In the genomic region with DNA sequence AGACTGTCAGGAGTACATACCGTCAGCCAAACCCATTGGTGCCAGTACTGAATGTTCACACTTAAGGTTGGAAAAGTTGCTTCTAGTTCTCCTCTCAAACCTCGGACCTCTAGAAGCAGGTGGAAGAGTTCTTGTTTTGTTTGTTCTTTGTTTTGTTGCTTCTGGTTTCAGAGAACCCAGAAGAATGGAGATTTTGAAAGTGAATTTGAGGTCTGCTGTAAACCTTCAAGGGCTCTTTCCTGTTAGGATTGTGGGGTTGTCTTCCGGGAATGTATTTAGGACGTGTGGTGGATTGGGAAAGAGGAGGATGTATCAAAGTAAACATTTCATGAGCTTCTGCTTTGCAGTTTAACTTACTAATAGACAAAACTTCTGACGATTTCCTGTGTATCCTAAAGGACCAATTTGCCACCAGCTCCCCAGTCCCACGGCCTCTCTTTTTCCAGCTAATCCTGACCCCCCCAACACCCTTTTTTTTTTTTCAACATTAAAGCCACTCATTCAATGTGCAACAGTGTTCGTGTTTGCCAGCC, we compare ENCODE assay signal across 1 cellular context.
TF ChIP-seq lines count a peak whose summit lies in the region.

No MANE protein-coding gene starts in this region.

TF ChIP-seq in HepG2, 621 proteins besides CTCF, POLR2A, EP300 and RAD21 (continued from another document and continues in another):
- TF ChIP-seq, protein P1, sequence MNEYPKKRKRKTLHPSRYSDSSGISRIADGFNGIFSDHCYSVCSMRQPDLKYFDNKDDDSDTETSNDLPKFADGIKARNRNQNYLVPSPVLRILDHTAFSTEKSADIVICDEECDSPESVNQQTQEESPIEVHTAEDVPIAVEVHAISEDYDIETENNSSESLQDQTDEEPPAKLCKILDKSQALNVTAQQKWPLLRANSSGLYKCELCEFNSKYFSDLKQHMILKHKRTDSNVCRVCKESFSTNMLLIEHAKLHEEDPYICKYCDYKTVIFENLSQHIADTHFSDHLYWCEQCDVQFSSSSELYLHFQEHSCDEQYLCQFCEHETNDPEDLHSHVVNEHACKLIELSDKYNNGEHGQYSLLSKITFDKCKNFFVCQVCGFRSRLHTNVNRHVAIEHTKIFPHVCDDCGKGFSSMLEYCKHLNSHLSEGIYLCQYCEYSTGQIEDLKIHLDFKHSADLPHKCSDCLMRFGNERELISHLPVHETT (CRISPR knock-in tag; conservative IDR thresholded peaks at IDR 0.05) = 0 out of 2 replicates have a peak, but pooled peaks have one; percentile 46
- TF ChIP-seq SMAD3 (CRISPR knock-in tag; IDR thresholded peaks at IDR 0.05) = peak; percentile 65
- TF ChIP-seq PPARG (CRISPR knock-in tag; conservative IDR thresholded peaks at IDR 0.05) = peak; percentile 37; the same call in 1 of the 2 replicates
- TF ChIP-seq CREB1 (IDR thresholded peaks at IDR 0.05) = no peak
- peak; percentile 75 for TF ChIP-seq CREB1 (CRISPR knock-in tag; IDR thresholded peaks at IDR 0.05)
- TF ChIP-seq TOPORS (CRISPR knock-in tag; IDR thresholded peaks at IDR 0.05) = no peak
- peak; percentile 45; the same call in 1 of the 2 replicates for TF ChIP-seq ZSCAN9 (CRISPR knock-in tag; IDR thresholded peaks at IDR 0.05; ENCODE audit: borderline replicate concordance)
- peak; percentile 74; the same call in 1 of the 2 replicates for TF ChIP-seq MYPOP (CRISPR knock-in tag; IDR thresholded peaks at IDR 0.05)
- TF ChIP-seq THAP11 (CRISPR knock-in tag; IDR thresholded peaks at IDR 0.05) = peak; percentile 74
- TF ChIP-seq FOSL2 (CRISPR knock-in tag; IDR thresholded peaks at IDR 0.05) = peak; percentile 77
- TF ChIP-seq TFAP4 (IDR thresholded peaks at IDR 0.05; ENCODE audit: borderline replicate concordance, low read depth) = peak; percentile 20; the same call in 1 of the 2 replicates
- TF ChIP-seq MED1 (CRISPR knock-in tag; IDR thresholded peaks at IDR 0.05) = peak; percentile 100
- no peak for TF ChIP-seq ETV6 (CRISPR knock-in tag; conservative IDR thresholded peaks at IDR 0.05)
- TF ChIP-seq ZNF878 (CRISPR knock-in tag; IDR thresholded peaks at IDR 0.05) = peak; percentile 81; the same call in 1 of the 2 replicates
- TF ChIP-seq STAG1 (CRISPR knock-in tag; IDR thresholded peaks at IDR 0.05) = peak; percentile 32; the same call in 1 of the 2 replicates
- TF ChIP-seq, protein P2, sequence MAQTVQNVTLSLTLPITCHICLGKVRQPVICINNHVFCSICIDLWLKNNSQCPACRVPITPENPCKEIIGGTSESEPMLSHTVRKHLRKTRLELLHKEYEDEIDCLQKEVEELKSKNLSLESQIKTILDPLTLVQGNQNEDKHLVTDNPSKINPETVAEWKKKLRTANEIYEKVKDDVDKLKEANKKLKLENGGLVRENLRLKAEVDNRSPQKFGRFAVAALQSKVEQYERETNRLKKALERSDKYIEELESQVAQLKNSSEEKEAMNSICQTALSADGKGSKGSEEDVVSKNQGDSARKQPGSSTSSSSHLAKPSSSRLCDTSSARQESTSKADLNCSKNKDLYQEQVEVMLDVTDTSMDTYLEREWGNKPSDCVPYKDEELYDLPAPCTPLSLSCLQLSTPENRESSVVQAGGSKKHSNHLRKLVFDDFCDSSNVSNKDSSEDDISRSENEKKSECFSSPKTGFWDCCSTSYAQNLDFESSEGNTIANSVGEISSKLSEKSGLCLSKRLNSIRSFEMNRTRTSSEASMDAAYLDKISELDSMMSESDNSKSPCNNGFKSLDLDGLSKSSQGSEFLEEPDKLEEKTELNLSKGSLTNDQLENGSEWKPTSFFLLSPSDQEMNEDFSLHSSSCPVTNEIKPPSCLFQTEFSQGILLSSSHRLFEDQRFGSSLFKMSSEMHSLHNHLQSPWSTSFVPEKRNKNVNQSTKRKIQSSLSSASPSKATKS (CRISPR knock-in tag; IDR thresholded peaks at IDR 0.05) = 0 out of 2 replicates have a peak, but pooled peaks have one; percentile 41
- TF ChIP-seq ELF3 (CRISPR knock-in tag; IDR thresholded peaks at IDR 0.05) = peak; percentile 98
- peak; percentile 67; the same call in 1 of the 2 replicates for TF ChIP-seq SIX4 (CRISPR knock-in tag; IDR thresholded peaks at IDR 0.05)
- TF ChIP-seq RELA (CRISPR knock-in tag; IDR thresholded peaks at IDR 0.05) = no peak
- TF ChIP-seq, protein P3, sequence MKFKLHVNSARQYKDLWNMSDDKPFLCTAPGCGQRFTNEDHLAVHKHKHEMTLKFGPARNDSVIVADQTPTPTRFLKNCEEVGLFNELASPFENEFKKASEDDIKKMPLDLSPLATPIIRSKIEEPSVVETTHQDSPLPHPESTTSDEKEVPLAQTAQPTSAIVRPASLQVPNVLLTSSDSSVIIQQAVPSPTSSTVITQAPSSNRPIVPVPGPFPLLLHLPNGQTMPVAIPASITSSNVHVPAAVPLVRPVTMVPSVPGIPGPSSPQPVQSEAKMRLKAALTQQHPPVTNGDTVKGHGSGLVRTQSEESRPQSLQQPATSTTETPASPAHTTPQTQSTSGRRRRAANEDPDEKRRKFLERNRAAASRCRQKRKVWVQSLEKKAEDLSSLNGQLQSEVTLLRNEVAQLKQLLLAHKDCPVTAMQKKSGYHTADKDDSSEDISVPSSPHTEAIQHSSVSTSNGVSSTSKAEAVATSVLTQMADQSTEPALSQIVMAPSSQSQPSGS (CRISPR knock-in tag; IDR thresholded peaks at IDR 0.05) = no peak
- TF ChIP-seq, protein P4, sequence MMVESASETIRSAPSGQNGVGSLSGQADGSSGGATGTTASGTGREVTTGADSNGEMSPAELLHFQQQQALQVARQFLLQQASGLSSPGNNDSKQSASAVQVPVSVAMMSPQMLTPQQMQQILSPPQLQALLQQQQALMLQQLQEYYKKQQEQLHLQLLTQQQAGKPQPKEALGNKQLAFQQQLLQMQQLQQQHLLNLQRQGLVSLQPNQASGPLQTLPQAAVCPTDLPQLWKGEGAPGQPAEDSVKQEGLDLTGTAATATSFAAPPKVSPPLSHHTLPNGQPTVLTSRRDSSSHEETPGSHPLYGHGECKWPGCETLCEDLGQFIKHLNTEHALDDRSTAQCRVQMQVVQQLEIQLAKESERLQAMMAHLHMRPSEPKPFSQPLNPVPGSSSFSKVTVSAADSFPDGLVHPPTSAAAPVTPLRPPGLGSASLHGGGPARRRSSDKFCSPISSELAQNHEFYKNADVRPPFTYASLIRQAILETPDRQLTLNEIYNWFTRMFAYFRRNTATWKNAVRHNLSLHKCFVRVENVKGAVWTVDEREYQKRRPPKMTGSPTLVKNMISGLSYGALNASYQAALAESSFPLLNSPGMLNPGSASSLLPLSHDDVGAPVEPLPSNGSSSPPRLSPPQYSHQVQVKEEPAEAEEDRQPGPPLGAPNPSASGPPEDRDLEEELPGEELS (CRISPR knock-in tag; IDR thresholded peaks at IDR 0.05) = peak; percentile 98
- TF ChIP-seq FOXP1 (IDR thresholded peaks at IDR 0.05) = 0 out of 2 replicates have a peak, but pooled peaks have one; percentile 9
- TF ChIP-seq FOXP1 (CRISPR knock-in tag; IDR thresholded peaks at IDR 0.05) = peak; percentile 88
- TF ChIP-seq MNT (IDR thresholded peaks at IDR 0.05) = no peak
- no peak for TF ChIP-seq HOXA9 (CRISPR knock-in tag; IDR thresholded peaks at IDR 0.05; ENCODE audit: borderline replicate concordance)
- TF ChIP-seq HOXD1 (CRISPR knock-in tag; IDR thresholded peaks at IDR 0.05) = peak; percentile 35; the same call in 1 of the 2 replicates
- TF ChIP-seq HMG20B (CRISPR knock-in tag; conservative IDR thresholded peaks at IDR 0.05) = peak; percentile 59; the same call in 1 of the 2 replicates
- TF ChIP-seq KLF9 (CRISPR knock-in tag; IDR thresholded peaks at IDR 0.05; ENCODE audit: low read depth) = peak; percentile 62; the same call in 1 of the 2 replicates
- TF ChIP-seq FOXM1 (CRISPR knock-in tag; IDR thresholded peaks at IDR 0.05) = no peak
- TF ChIP-seq FOXA3 (CRISPR knock-in tag; IDR thresholded peaks at IDR 0.05) = peak; percentile 92
- TF ChIP-seq, protein P5, sequence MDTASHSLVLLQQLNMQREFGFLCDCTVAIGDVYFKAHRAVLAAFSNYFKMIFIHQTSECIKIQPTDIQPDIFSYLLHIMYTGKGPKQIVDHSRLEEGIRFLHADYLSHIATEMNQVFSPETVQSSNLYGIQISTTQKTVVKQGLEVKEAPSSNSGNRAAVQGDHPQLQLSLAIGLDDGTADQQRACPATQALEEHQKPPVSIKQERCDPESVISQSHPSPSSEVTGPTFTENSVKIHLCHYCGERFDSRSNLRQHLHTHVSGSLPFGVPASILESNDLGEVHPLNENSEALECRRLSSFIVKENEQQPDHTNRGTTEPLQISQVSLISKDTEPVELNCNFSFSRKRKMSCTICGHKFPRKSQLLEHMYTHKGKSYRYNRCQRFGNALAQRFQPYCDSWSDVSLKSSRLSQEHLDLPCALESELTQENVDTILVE (CRISPR knock-in tag; IDR thresholded peaks at IDR 0.05) = 0 out of 2 replicates have a peak, but pooled peaks have one; percentile 27
- TF ChIP-seq RARA (CRISPR knock-in tag; IDR thresholded peaks at IDR 0.05) = peak; percentile 77
- peak; percentile 64; the same call in 1 of the 2 replicates for TF ChIP-seq ERF (CRISPR knock-in tag; IDR thresholded peaks at IDR 0.05)
- TF ChIP-seq KAT7 (CRISPR knock-in tag; IDR thresholded peaks at IDR 0.05; ENCODE audit: borderline replicate concordance) = peak; percentile 62; the same call in 1 of the 2 replicates
- peak; percentile 52; the same call in 1 of the 2 replicates for TF ChIP-seq ZNF317 (CRISPR knock-in tag; IDR thresholded peaks at IDR 0.05)
- no peak for TF ChIP-seq KLF11 (CRISPR knock-in tag; IDR thresholded peaks at IDR 0.05)
- TF ChIP-seq, protein P6, sequence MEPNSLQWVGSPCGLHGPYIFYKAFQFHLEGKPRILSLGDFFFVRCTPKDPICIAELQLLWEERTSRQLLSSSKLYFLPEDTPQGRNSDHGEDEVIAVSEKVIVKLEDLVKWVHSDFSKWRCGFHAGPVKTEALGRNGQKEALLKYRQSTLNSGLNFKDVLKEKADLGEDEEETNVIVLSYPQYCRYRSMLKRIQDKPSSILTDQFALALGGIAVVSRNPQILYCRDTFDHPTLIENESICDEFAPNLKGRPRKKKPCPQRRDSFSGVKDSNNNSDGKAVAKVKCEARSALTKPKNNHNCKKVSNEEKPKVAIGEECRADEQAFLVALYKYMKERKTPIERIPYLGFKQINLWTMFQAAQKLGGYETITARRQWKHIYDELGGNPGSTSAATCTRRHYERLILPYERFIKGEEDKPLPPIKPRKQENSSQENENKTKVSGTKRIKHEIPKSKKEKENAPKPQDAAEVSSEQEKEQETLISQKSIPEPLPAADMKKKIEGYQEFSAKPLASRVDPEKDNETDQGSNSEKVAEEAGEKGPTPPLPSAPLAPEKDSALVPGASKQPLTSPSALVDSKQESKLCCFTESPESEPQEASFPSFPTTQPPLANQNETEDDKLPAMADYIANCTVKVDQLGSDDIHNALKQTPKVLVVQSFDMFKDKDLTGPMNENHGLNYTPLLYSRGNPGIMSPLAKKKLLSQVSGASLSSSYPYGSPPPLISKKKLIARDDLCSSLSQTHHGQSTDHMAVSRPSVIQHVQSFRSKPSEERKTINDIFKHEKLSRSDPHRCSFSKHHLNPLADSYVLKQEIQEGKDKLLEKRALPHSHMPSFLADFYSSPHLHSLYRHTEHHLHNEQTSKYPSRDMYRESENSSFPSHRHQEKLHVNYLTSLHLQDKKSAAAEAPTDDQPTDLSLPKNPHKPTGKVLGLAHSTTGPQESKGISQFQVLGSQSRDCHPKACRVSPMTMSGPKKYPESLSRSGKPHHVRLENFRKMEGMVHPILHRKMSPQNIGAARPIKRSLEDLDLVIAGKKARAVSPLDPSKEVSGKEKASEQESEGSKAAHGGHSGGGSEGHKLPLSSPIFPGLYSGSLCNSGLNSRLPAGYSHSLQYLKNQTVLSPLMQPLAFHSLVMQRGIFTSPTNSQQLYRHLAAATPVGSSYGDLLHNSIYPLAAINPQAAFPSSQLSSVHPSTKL (CRISPR knock-in tag; IDR thresholded peaks at IDR 0.05) = peak; percentile 87
- TF ChIP-seq TARDBP (CRISPR knock-in tag; IDR thresholded peaks at IDR 0.05) = peak; percentile 23; the same call in 1 of the 2 replicates
- TF ChIP-seq PAXIP1 (CRISPR knock-in tag; conservative IDR thresholded peaks at IDR 0.05) = peak; percentile 79
